In the genomic region with DNA sequence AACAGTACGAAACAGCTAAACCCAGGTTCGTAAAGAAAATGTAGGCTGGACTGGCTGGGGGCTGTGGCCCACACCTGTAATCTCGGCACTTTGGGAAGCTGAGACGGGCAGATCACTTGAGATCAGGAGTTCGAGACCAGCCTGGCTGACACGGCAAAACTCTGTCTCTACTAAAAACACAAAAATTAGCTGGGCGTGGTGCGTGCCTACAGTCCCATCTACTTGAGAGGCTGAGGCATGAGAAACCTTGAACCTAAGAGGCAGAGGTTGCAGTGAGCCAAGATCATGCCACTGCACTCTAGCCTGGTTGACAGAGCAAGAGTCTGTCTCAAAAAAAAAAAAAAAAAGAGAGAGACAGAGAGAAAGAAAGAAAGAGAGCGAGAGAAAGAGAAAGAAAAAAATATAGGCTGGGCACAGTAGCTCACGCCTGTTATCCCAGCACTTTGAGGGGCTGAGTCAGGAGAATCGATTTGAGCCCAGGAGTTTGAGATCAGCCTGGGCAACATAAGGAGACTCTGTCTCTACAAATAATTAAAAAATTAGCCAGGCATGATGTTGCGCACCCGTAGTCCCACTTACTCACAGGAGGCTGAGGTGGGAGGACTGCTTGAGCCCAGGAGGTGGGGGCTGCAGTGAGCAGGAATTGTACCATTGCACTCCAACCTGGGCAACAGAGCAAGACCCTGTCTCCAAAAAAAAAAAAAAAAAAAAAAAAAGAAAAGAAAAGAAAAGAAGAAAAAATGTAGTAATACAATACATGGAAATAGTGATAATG, we compare ENCODE assay signal across 3 cellular contexts.
TF ChIP-seq lines count a peak whose summit lies in the region.

No MANE protein-coding gene starts in this region.

TF ChIP-seq in liver, 16 proteins besides CTCF, POLR2A, EP300 and RAD21:
- TF ChIP-seq, protein P1, sequence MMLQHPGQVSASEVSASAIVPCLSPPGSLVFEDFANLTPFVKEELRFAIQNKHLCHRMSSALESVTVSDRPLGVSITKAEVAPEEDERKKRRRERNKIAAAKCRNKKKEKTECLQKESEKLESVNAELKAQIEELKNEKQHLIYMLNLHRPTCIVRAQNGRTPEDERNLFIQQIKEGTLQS (IDR thresholded peaks at IDR 0.05), result no peak
- TF ChIP-seq EGR1 (IDR thresholded peaks at IDR 0.05; ENCODE audit: low read depth in 2 of 2), result no peak
- TF ChIP-seq, protein P2, sequence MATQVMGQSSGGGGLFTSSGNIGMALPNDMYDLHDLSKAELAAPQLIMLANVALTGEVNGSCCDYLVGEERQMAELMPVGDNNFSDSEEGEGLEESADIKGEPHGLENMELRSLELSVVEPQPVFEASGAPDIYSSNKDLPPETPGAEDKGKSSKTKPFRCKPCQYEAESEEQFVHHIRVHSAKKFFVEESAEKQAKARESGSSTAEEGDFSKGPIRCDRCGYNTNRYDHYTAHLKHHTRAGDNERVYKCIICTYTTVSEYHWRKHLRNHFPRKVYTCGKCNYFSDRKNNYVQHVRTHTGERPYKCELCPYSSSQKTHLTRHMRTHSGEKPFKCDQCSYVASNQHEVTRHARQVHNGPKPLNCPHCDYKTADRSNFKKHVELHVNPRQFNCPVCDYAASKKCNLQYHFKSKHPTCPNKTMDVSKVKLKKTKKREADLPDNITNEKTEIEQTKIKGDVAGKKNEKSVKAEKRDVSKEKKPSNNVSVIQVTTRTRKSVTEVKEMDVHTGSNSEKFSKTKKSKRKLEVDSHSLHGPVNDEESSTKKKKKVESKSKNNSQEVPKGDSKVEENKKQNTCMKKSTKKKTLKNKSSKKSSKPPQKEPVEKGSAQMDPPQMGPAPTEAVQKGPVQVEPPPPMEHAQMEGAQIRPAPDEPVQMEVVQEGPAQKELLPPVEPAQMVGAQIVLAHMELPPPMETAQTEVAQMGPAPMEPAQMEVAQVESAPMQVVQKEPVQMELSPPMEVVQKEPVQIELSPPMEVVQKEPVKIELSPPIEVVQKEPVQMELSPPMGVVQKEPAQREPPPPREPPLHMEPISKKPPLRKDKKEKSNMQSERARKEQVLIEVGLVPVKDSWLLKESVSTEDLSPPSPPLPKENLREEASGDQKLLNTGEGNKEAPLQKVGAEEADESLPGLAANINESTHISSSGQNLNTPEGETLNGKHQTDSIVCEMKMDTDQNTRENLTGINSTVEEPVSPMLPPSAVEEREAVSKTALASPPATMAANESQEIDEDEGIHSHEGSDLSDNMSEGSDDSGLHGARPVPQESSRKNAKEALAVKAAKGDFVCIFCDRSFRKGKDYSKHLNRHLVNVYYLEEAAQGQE (IDR thresholded peaks at IDR 0.05), result no peak
- no peak for TF ChIP-seq RXRA (IDR thresholded peaks at IDR 0.05)
- no peak for TF ChIP-seq TAF1 (conservative IDR thresholded peaks at IDR 0.05)
- TF ChIP-seq JUND (IDR thresholded peaks at IDR 0.05), result no peak
- no peak for TF ChIP-seq HNF4A (conservative IDR thresholded peaks at IDR 0.05)
- TF ChIP-seq FOXA2 (IDR thresholded peaks at IDR 0.05), result no peak
- TF ChIP-seq, protein P3, sequence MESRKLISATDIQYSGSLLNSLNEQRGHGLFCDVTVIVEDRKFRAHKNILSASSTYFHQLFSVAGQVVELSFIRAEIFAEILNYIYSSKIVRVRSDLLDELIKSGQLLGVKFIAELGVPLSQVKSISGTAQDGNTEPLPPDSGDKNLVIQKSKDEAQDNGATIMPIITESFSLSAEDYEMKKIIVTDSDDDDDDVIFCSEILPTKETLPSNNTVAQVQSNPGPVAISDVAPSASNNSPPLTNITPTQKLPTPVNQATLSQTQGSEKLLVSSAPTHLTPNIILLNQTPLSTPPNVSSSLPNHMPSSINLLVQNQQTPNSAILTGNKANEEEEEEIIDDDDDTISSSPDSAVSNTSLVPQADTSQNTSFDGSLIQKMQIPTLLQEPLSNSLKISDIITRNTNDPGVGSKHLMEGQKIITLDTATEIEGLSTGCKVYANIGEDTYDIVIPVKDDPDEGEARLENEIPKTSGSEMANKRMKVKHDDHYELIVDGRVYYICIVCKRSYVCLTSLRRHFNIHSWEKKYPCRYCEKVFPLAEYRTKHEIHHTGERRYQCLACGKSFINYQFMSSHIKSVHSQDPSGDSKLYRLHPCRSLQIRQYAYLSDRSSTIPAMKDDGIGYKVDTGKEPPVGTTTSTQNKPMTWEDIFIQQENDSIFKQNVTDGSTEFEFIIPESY (IDR thresholded peaks at IDR 0.05), result no peak
- TF ChIP-seq, protein P4, sequence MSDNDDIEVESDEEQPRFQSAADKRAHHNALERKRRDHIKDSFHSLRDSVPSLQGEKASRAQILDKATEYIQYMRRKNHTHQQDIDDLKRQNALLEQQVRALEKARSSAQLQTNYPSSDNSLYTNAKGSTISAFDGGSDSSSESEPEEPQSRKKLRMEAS (IDR thresholded peaks at IDR 0.05), result no peak
- TF ChIP-seq SP1 (IDR thresholded peaks at IDR 0.05), result no peak

TF ChIP-seq in HepG2, 621 proteins besides CTCF, POLR2A, EP300 and RAD21 (continues in another document):
- TF ChIP-seq, protein P5, sequence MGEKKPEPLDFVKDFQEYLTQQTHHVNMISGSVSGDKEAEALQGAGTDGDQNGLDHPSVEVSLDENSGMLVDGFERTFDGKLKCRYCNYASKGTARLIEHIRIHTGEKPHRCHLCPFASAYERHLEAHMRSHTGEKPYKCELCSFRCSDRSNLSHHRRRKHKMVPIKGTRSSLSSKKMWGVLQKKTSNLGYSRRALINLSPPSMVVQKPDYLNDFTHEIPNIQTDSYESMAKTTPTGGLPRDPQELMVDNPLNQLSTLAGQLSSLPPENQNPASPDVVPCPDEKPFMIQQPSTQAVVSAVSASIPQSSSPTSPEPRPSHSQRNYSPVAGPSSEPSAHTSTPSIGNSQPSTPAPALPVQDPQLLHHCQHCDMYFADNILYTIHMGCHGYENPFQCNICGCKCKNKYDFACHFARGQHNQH (CRISPR knock-in tag; IDR thresholded peaks at IDR 0.05), result no peak
- TF ChIP-seq, protein P6, sequence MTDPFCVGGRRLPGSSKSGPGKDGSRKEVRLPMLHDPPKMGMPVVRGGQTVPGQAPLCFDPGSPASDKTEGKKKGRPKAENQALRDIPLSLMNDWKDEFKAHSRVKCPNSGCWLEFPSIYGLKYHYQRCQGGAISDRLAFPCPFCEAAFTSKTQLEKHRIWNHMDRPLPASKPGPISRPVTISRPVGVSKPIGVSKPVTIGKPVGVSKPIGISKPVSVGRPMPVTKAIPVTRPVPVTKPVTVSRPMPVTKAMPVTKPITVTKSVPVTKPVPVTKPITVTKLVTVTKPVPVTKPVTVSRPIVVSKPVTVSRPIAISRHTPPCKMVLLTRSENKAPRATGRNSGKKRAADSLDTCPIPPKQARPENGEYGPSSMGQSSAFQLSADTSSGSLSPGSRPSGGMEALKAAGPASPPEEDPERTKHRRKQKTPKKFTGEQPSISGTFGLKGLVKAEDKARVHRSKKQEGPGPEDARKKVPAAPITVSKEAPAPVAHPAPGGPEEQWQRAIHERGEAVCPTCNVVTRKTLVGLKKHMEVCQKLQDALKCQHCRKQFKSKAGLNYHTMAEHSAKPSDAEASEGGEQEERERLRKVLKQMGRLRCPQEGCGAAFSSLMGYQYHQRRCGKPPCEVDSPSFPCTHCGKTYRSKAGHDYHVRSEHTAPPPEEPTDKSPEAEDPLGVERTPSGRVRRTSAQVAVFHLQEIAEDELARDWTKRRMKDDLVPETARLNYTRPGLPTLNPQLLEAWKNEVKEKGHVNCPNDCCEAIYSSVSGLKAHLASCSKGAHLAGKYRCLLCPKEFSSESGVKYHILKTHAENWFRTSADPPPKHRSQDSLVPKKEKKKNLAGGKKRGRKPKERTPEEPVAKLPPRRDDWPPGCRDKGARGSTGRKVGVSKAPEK (CRISPR knock-in tag; IDR thresholded peaks at IDR 0.05; ENCODE audit: borderline replicate concordance), result no peak
- TF ChIP-seq NFKB2 (CRISPR knock-in tag; IDR thresholded peaks at IDR 0.05; ENCODE audit: borderline replicate concordance), result no peak
- no peak for TF ChIP-seq SOX13 (IDR thresholded peaks at IDR 0.05)
- no peak for TF ChIP-seq SOX13 (CRISPR knock-in tag; conservative IDR thresholded peaks at IDR 0.05 in 1 of 2, IDR thresholded peaks at IDR 0.05 in 1 of 2)
- TF ChIP-seq ZNF451 (CRISPR knock-in tag; IDR thresholded peaks at IDR 0.05), result no peak
- TF ChIP-seq SP2 (CRISPR knock-in tag; IDR thresholded peaks at IDR 0.05), result no peak
- no peak for TF ChIP-seq MED8 (CRISPR knock-in tag; IDR thresholded peaks at IDR 0.05; ENCODE audit: insufficient replicate concordance)
- TF ChIP-seq, protein P7, sequence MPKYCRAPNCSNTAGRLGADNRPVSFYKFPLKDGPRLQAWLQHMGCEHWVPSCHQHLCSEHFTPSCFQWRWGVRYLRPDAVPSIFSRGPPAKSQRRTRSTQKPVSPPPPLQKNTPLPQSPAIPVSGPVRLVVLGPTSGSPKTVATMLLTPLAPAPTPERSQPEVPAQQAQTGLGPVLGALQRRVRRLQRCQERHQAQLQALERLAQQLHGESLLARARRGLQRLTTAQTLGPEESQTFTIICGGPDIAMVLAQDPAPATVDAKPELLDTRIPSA (CRISPR knock-in tag; IDR thresholded peaks at IDR 0.05; ENCODE audit: borderline replicate concordance), result no peak
- no peak for TF ChIP-seq ZNF773 (CRISPR knock-in tag; IDR thresholded peaks at IDR 0.05; ENCODE audit: borderline replicate concordance)
- no peak for TF ChIP-seq MBD4 (IDR thresholded peaks at IDR 0.05; ENCODE audit: borderline replicate concordance, low read length)
- TF ChIP-seq EEA1 (CRISPR knock-in tag; IDR thresholded peaks at IDR 0.05; ENCODE audit: borderline replicate concordance), result no peak
- TF ChIP-seq SATB2 (CRISPR knock-in tag; IDR thresholded peaks at IDR 0.05), result no peak
- TF ChIP-seq, protein P8, sequence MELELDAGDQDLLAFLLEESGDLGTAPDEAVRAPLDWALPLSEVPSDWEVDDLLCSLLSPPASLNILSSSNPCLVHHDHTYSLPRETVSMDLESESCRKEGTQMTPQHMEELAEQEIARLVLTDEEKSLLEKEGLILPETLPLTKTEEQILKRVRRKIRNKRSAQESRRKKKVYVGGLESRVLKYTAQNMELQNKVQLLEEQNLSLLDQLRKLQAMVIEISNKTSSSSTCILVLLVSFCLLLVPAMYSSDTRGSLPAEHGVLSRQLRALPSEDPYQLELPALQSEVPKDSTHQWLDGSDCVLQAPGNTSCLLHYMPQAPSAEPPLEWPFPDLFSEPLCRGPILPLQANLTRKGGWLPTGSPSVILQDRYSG (CRISPR knock-in tag; IDR thresholded peaks at IDR 0.05), result no peak
- TF ChIP-seq IKZF1 (IDR thresholded peaks at IDR 0.05), result no peak
- TF ChIP-seq ZNF33A (CRISPR knock-in tag; IDR thresholded peaks at IDR 0.05; ENCODE audit: borderline replicate concordance), result no peak
- TF ChIP-seq KMT2A (CRISPR knock-in tag; IDR thresholded peaks at IDR 0.05), result no peak
- TF ChIP-seq FOSL2 (CRISPR knock-in tag; IDR thresholded peaks at IDR 0.05), result no peak
- no peak for TF ChIP-seq HOXA5 (CRISPR knock-in tag; IDR thresholded peaks at IDR 0.05)

TF ChIP-seq in H1, 55 proteins besides CTCF, POLR2A, EP300 and RAD21:
- no peak for TF ChIP-seq SP4 (IDR thresholded peaks at IDR 0.05; ENCODE audit: low read length)
- TF ChIP-seq RFX5 (IDR thresholded peaks at IDR 0.05; ENCODE audit: borderline replicate concordance, low read depth, low read length), result no peak
